Comparison of ENCODE assay signal across 11 cellular contexts in the genomic region with DNA sequence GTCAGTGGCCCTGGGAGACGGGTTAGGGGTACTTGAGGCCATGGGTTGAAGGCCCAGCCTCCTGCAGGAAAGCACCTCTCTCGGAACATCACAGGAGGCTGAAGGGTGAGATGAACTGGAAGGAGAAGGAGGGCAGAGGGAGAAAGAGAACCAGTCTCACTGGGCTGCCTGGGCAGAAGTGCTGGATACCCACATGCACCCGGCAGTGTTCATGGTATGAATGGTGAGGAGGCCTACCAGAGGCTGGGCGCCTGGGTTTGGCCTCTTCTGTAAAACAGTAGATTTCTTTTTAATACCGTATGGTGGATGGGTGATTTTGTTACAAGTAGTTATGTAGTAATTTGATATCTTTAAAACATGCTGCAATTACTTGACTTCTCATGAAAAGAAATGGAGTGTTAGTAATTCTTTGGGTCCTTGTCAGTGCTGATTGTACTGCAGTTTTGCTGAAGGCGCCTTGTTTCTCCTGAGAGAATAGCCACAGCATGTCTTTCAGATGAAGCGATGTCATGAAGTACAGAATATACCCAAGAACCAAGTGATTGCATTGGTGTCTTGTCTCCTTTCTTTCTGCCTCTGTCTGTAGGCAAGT.
DNase-seq lines count a peak whose midpoint lies in the region; ATAC-seq and TF ChIP-seq lines count a peak whose summit lies in the region.
"Had no signal": no experiment of that assay in that cellular context is flagged by ENCODE, and none has a peak within 500 bp of the region (broad histone marks: within the 10 kb centered on the region; RNA-seq: fewer than 3 reads in every experiment).

No MANE protein-coding gene starts in this region.

- H3K27ac Mint-ChIP-seq in Calu3 (ENCODE audit: unreplicated experiment) (peak overlapping the region; percentile 31), natural killer cell (no peak overlapping the region)
- H3K27ac Mint-ChIP-seq: T-helper 2 cell treated with Interferon-gamma antibody and Interleukin-4, amounts not matched to agents 5 μg/mL and 100 μg/mL, for 36 hours had no signal

- TF ChIP-seq EP300 in gastroesophageal sphincter (IDR thresholded peaks at IDR 0.05), result no peak

- H3K4me1 Mint-ChIP-seq in Calu3 (ENCODE audit: low read depth, unreplicated experiment) (peaks cover 71% of the 10 kb centered on the region), natural killer cell (peaks cover 0 to 14% of the 10 kb centered on the region in 2 donors)

- ATAC-seq in SK-N-SH treated with all-trans-retinoic acid at 6 μM for 48 hours, result peak; percentile 3; the same call in 1 of the 3 replicates
- no peak for ATAC-seq in gastroesophageal sphincter
- no peak for ATAC-seq in gastrocnemius medialis
- no peak for ATAC-seq in HG03520 (IDR thresholded peaks at IDR 0.05; ENCODE audit: unreplicated experiment)
- no peak for ATAC-seq in natural killer cell

- H3K27me3 Mint-ChIP-seq in Calu3 (ENCODE audit: unreplicated experiment), result no peaks in the 10 kb centered on the region
- no peaks in the 10 kb centered on the region for H3K27me3 Mint-ChIP-seq in natural killer cell (ENCODE audit: low read depth in 2 of 2)

- TF ChIP-seq CTCF in Calu3 (IDR thresholded peaks at IDR 0.05; ENCODE audit: unreplicated experiment) (no peak), gastroesophageal sphincter (IDR thresholded peaks at IDR 0.05) (no peak), gastrocnemius medialis (IDR thresholded peaks at IDR 0.05 in 4 of 5, conservative IDR thresholded peaks at IDR 0.05 in 1 of 5) (no peak), natural killer cell (IDR thresholded peaks at IDR 0.05) (no peak)

- BruUV-seq in Calu3 (replicated peaks; lab: Mats Ljungman, UMichigan), result no TSS peak

- peaks cover 77% of the 10 kb centered on the region for H3K36me3 Mint-ChIP-seq in Calu3 (ENCODE audit: insufficient read depth, unreplicated experiment)
- no peaks in the 10 kb centered on the region for H3K36me3 Mint-ChIP-seq in natural killer cell

- CTCF ChIA-PET in Calu3 (lab: Charles Lee), result no interaction called here

- H3K36me3 ChIP-seq in gastroesophageal sphincter (peaks cover 0 to 29% of the 10 kb centered on the region in 2 donors), gastrocnemius medialis (peaks cover 0 to 12% of the 10 kb centered on the region in 2 donors), MG63 (peaks cover 71% of the 10 kb centered on the region)

- H3K27me3 ChIP-seq in gastroesophageal sphincter, result no peaks in the 10 kb centered on the region
- no peaks in the 10 kb centered on the region for H3K27me3 ChIP-seq in gastrocnemius medialis
- no peaks in the 10 kb centered on the region for H3K27me3 ChIP-seq in MG63

- peak overlapping the region; percentile 65 to 91 (median 88) for H3K27ac ChIP-seq in gastroesophageal sphincter
- peak overlapping the region; percentile 85 to 96 (median 91) for H3K27ac ChIP-seq in gastrocnemius medialis
- H3K27ac ChIP-seq: C4-2B had no signal

- intact Hi-C loops in Calu3 (cut with micrococcal nuclease; ENCODE audit: unreplicated experiment), result no loop called here
- intact Hi-C loops in gastrocnemius medialis (cut with DNase I; ENCODE audit: low total_unique reads), result no loop called here
- intact Hi-C loops in natural killer cell (cut with micrococcal nuclease), result no loop called here

- TF ChIP-seq POLR2A in gastroesophageal sphincter (IDR thresholded peaks at IDR 0.05) (no peak), gastrocnemius medialis (IDR thresholded peaks at IDR 0.05) (no peak)

- in situ Hi-C loops in gastrocnemius medialis (cut with MboI; ENCODE audit: low sequenced_read_pairs in 4 of 4), result no loop called here

- H3K4me3 ChIP-seq in gastroesophageal sphincter (peak overlapping the region in 1 of 2 donors; percentile 42), gastrocnemius medialis (no peak overlapping the region), MG63 (no peak overlapping the region)

- no peaks in the 10 kb centered on the region for H3K9me3 ChIP-seq in gastroesophageal sphincter
- no peaks in the 10 kb centered on the region for H3K9me3 ChIP-seq in gastrocnemius medialis
- no peaks in the 10 kb centered on the region for H3K9me3 ChIP-seq in MG63

- H3K9me3 Mint-ChIP-seq in Calu3 (ENCODE audit: low read depth, unreplicated experiment), result no peaks in the 10 kb centered on the region
- no peaks in the 10 kb centered on the region for H3K9me3 Mint-ChIP-seq in natural killer cell
- H3K9me3 Mint-ChIP-seq: T-helper 2 cell treated with Interferon-gamma antibody and Interleukin-4, amounts not matched to agents 5 μg/mL and 100 μg/mL, for 36 hours had no signal

- no peak for DNase-seq in Calu3
- DNase-seq in gastrocnemius medialis, result no peak
- DNase-seq in MG63, result no peak
- DNase-seq in putamen (ENCODE audit: low spot score), result no peak
- DNase-seq in natural killer cell, result no peak
- DNase-seq: NCI-H1694 treated with DMSO at 0.1 percent for 48 hours had no signal

- 46 to 53% methylated on average over 5 to 7 of the region's 7 CpGs for WGBS in gastroesophageal sphincter (ENCODE audit: low coverage in 1 of 2), 2 donors

- peak overlapping the region; percentile 58 for H3K4me3 Mint-ChIP-seq in Calu3 (ENCODE audit: low read depth, unreplicated experiment)
- no peak overlapping the region for H3K4me3 Mint-ChIP-seq in natural killer cell
- H3K4me3 Mint-ChIP-seq: T-helper 2 cell treated with Interferon-gamma antibody and Interleukin-4, amounts not matched to agents 5 μg/mL and 100 μg/mL, for 36 hours had no signal

- peaks cover 0 to 100% (median 71%) of the 10 kb centered on the region in 3 donors for H3K4me1 ChIP-seq in gastroesophageal sphincter
- H3K4me1 ChIP-seq in gastrocnemius medialis, result peaks cover 100% of the 10 kb centered on the region in 2 donors

TF ChIP-seq in SK-N-SH treated with all-trans-retinoic acid at 6 μM for 48 hours, 23 proteins besides CTCF, POLR2A, EP300 and RAD21 (continues in another document):
- TF ChIP-seq, protein P1, sequence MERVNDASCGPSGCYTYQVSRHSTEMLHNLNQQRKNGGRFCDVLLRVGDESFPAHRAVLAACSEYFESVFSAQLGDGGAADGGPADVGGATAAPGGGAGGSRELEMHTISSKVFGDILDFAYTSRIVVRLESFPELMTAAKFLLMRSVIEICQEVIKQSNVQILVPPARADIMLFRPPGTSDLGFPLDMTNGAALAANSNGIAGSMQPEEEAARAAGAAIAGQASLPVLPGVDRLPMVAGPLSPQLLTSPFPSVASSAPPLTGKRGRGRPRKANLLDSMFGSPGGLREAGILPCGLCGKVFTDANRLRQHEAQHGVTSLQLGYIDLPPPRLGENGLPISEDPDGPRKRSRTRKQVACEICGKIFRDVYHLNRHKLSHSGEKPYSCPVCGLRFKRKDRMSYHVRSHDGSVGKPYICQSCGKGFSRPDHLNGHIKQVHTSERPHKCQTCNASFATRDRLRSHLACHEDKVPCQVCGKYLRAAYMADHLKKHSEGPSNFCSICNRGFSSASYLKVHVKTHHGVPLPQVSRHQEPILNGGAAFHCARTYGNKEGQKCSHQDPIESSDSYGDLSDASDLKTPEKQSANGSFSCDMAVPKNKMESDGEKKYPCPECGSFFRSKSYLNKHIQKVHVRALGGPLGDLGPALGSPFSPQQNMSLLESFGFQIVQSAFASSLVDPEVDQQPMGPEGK (CRISPR knock-in tag; IDR thresholded peaks at IDR 0.05; ENCODE audit: borderline replicate concordance), result no peak
- TF ChIP-seq SNAI2 (CRISPR knock-in tag; IDR thresholded peaks at IDR 0.05) (no peak), ZNF70 (CRISPR knock-in tag; IDR thresholded peaks at IDR 0.05) (no peak), BACH2 (CRISPR knock-in tag; IDR thresholded peaks at IDR 0.05; ENCODE audit: borderline replicate concordance) (no peak), ESRRG (CRISPR knock-in tag; IDR thresholded peaks at IDR 0.05) (no peak), CSDC2 (CRISPR knock-in tag; IDR thresholded peaks at IDR 0.05) (no peak), ISL1 (CRISPR knock-in tag; IDR thresholded peaks at IDR 0.05) (no peak), PPARA (CRISPR knock-in tag; IDR thresholded peaks at IDR 0.05; ENCODE audit: borderline replicate concordance) (no peak), GLIS3 (CRISPR knock-in tag; IDR thresholded peaks at IDR 0.05) (no peak), ZNF565 (CRISPR knock-in tag; conservative IDR thresholded peaks at IDR 0.05; ENCODE audit: low read depth) (no peak), RARB (CRISPR knock-in tag; IDR thresholded peaks at IDR 0.05) (no peak)
- TF ChIP-seq, protein P2, sequence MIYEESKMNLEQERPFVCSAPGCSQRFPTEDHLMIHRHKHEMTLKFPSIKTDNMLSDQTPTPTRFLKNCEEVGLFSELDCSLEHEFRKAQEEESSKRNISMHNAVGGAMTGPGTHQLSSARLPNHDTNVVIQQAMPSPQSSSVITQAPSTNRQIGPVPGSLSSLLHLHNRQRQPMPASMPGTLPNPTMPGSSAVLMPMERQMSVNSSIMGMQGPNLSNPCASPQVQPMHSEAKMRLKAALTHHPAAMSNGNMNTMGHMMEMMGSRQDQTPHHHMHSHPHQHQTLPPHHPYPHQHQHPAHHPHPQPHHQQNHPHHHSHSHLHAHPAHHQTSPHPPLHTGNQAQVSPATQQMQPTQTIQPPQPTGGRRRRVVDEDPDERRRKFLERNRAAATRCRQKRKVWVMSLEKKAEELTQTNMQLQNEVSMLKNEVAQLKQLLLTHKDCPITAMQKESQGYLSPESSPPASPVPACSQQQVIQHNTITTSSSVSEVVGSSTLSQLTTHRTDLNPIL (CRISPR knock-in tag; IDR thresholded peaks at IDR 0.05; ENCODE audit: low read depth), result no peak
- TF ChIP-seq, protein P3, sequence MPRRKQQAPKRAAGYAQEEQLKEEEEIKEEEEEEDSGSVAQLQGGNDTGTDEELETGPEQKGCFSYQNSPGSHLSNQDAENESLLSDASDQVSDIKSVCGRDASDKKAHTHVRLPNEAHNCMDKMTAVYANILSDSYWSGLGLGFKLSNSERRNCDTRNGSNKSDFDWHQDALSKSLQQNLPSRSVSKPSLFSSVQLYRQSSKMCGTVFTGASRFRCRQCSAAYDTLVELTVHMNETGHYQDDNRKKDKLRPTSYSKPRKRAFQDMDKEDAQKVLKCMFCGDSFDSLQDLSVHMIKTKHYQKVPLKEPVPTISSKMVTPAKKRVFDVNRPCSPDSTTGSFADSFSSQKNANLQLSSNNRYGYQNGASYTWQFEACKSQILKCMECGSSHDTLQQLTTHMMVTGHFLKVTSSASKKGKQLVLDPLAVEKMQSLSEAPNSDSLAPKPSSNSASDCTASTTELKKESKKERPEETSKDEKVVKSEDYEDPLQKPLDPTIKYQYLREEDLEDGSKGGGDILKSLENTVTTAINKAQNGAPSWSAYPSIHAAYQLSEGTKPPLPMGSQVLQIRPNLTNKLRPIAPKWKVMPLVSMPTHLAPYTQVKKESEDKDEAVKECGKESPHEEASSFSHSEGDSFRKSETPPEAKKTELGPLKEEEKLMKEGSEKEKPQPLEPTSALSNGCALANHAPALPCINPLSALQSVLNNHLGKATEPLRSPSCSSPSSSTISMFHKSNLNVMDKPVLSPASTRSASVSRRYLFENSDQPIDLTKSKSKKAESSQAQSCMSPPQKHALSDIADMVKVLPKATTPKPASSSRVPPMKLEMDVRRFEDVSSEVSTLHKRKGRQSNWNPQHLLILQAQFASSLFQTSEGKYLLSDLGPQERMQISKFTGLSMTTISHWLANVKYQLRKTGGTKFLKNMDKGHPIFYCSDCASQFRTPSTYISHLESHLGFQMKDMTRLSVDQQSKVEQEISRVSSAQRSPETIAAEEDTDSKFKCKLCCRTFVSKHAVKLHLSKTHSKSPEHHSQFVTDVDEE (CRISPR knock-in tag; IDR thresholded peaks at IDR 0.05), result no peak
